ENCODE assay signal across 8 cellular contexts in the genomic region with DNA sequence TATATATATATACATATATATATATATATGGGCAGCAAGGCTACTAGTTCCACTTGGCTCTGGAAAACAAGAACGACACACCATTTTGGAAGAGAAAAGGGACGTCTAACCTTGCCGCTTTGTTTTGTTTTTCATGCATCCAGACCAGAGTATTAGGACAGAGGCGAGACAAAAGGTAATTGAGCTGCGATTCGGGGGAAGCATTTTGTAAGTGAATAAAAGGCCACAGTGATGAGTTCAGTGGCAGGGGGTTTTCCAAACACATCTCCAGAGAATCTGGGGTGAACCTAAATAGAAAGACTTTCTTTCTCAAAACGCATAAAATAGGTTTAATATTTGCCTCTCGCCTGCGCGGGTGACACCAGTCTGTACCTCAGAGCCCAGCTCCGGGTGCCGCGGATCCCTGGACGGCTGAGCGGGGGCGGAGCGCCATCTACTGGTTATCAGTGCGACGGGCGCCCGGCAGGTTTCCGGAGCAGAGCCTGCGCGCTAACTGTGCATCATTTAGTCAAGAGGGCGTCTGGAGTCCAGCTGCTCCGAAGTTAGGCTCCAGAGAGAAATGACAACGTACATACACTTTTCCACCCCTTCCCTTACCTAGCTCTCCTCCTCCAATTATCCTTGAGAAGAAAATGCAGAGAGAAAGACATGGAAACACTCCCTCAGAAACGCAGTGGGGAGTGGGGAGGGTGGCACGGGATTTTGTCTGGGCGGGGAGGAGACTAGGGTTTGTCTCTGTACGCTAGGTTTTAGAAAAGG.
DNase-seq lines count a peak whose midpoint lies in the region; ATAC-seq and TF ChIP-seq lines count a peak whose summit lies in the region.

No MANE protein-coding gene starts in this region.

- H3K27me3 ChIP-seq in HL-60 (ENCODE audit: insufficient read depth, poor library complexity, severe bottlenecking), result peaks cover 18% of the 10 kb centered on the region

- H4K20me1 ChIP-seq in OCI-LY7 (ENCODE audit: insufficient read depth, low read length), result no peaks in the 10 kb centered on the region

- peak; percentile 46 for TF ChIP-seq CTCF in Calu3 (IDR thresholded peaks at IDR 0.05; ENCODE audit: unreplicated experiment)
- TF ChIP-seq CTCF in HL-60 (IDR thresholded peaks at IDR 0.05; ENCODE audit: insufficient read depth, low read length), result peak; percentile 54
- peak; percentile 97 for TF ChIP-seq CTCF in OCI-LY7 (conservative IDR thresholded peaks at IDR 0.05; ENCODE audit: low read length)

- no peaks in the 10 kb centered on the region for H3K27me3 Mint-ChIP-seq in Calu3 (ENCODE audit: unreplicated experiment)

- no TSS peak for BruUV-seq in Calu3 (replicated peaks; lab: Mats Ljungman, UMichigan)
- no TSS peak for BruUV-seq in OCI-LY7 (replicated peaks; lab: Mats Ljungman, UMichigan)

- H3K4me1 ChIP-seq in OCI-LY7 (ENCODE audit: insufficient read depth, low read length, poor library complexity, severe bottlenecking), result no peaks in the 10 kb centered on the region

- no peak overlapping the region for H2AFZ ChIP-seq in OCI-LY7 (ENCODE audit: low read length)

- H3K4me2 ChIP-seq in OCI-LY7 (ENCODE audit: low read length), result no peak overlapping the region

- H3K4me3 ChIP-seq in HL-60 (replicated peaks; ENCODE audit: insufficient read depth, low read length), result no peak overlapping the region
- no peak overlapping the region for H3K4me3 ChIP-seq in OCI-LY7 (ENCODE audit: low read depth, low read length, poor library complexity, severe bottlenecking)

- no peak overlapping the region for H3K4me3 Mint-ChIP-seq in Calu3 (ENCODE audit: low read depth, unreplicated experiment)

- CTCF ChIA-PET in Calu3 (lab: Charles Lee), result interaction anchor here (1.2 kb wide), 1 partner anchor 38 kb away, joined by 3 read pairs; no protein-coding TSS in a partner anchor
- CTCF ChIA-PET in OCI-LY7 (lab: Charles Lee; ENCODE audit: unreplicated experiment), result interaction anchor here (0.6 kb wide), 1 partner anchor 446 kb away, joined by 3 read pairs; no protein-coding TSS in a partner anchor

- no peak overlapping the region for H3K27ac Mint-ChIP-seq in Calu3 (ENCODE audit: unreplicated experiment)

- H3K27ac ChIP-seq in HL-60 (replicated peaks) (no peak overlapping the region), OCI-LY7 (ENCODE audit: low read depth, low read length, poor library complexity, severe bottlenecking) (no peak overlapping the region)

- intact Hi-C loops in Calu3 (cut with micrococcal nuclease; ENCODE audit: unreplicated experiment), result loop anchor here (10.0 kb wide), 1 partner anchor 645 kb away; no protein-coding TSS in a partner anchor
- intact Hi-C loops in OCI-LY7 (cut with micrococcal nuclease; ENCODE audit: unreplicated experiment), result loop anchor here (5.0 to 10.0 kb wide), 3 partner anchors 925 to 1462 kb away; no protein-coding TSS in a partner anchor

- no peaks in the 10 kb centered on the region for H3K79me2 ChIP-seq in OCI-LY7 (ENCODE audit: insufficient read depth, low read depth, low read length)

- H3K36me3 ChIP-seq in OCI-LY7 (ENCODE audit: insufficient read depth, low read length), result no peaks in the 10 kb centered on the region

- peak; percentile 96 for ATAC-seq in GM21360 (IDR thresholded peaks at IDR 0.05; ENCODE audit: unreplicated experiment)

- POLR2A ChIA-PET in OCI-LY7 (lab: Charles Lee), result no interaction called here

- H3K4me1 Mint-ChIP-seq in Calu3 (ENCODE audit: low read depth, unreplicated experiment), result no peaks in the 10 kb centered on the region

- no peaks in the 10 kb centered on the region for H3K9me2 ChIP-seq in OCI-LY7 (ENCODE audit: insufficient read depth, low read length)

- TF ChIP-seq POLR2A in erythroblast (IDR thresholded peaks at IDR 0.05; ENCODE audit: low read length), result no peak

- peak; percentile 69 for DNase-seq in Calu3
- peak; percentile 27 to 79 for DNase-seq in HL-60 (ENCODE audit: low read depth in 1 of 2, low spot score in 1 of 2)
- DNase-seq in OCI-LY7 (ENCODE audit: low spot score), result peak; percentile 66
- DNase-seq in activated T-cell treated with anti-CD3 and anti-CD28 coated beads for 4 hours, result peak; percentile 82
- DNase-seq in erythroblast (lab: John Stamatoyannopoulos, UW), result peak; percentile 67 to 79
- peak; percentile 76 for DNase-seq in myocyte (ENCODE audit: low read depth)
- DNase-seq in stimulated activated CD8-positive, alpha-beta memory T cell treated with anti-CD3 and anti-CD28 coated beads, Interleukin-7, amount 100 ng/mL, for 4 hours (ENCODE audit: low read depth in 2 of 2), result peak; percentile 63 to 69

- H3K9me3 Mint-ChIP-seq in Calu3 (ENCODE audit: low read depth, unreplicated experiment), result no peaks in the 10 kb centered on the region

- H3K36me3 Mint-ChIP-seq in Calu3 (ENCODE audit: insufficient read depth, unreplicated experiment), result no peaks in the 10 kb centered on the region

- H3K9me3 ChIP-seq in OCI-LY7 (ENCODE audit: low read length), result no peaks in the 10 kb centered on the region

Comparison
In these comparisons a context has a peak if more than half of its experiments do, and no peak if none do; other contexts are left out.
1. CTCF ChIP-seq: peak in every context shown above with its lines; median percentile 97 in OCI-LY7; 54 in HL-60; 46 in Calu3.